16 cellular contexts compared by ENCODE assay signal in genomic region chr4:39998659-39999345, GRCh38. TPM values are rescaled to one million over a fixed set of nuclear protein-coding genes. Genes with fewer than 3 reads are reported as not detected.
DNase-seq lines count a peak whose midpoint lies in the region; ATAC-seq, FAIRE-seq and TF ChIP-seq lines count a peak whose summit lies in the region.
"Had no signal": no experiment of that assay in that cellular context is flagged by ENCODE, and none has a peak within 500 bp of the region (broad histone marks: within the 10 kb centered on the region; RNA-seq: fewer than 3 reads in every experiment).

No MANE protein-coding gene starts in this region.

- no peak overlapping the region for H3K27ac ChIP-seq in pancreas
- H3K27ac ChIP-seq: 22Rv1, KMS-11 had no signal

- ATAC-seq in activated naive CD8-positive, alpha-beta T cell treated with anti-CD3 and anti-CD28 coated beads, Interleukin-2, amount 50 U/mL, for 24 hours: no peak
- ATAC-seq in pancreas: peak in 3 of 4 donors; percentile 15 to 62 (median 48)
- ATAC-seq in GM18505 (IDR thresholded peaks at IDR 0.05; ENCODE audit: unreplicated experiment): no peak

- no peaks in the 10 kb centered on the region for H3K4me1 Mint-ChIP-seq in activated naive CD8-positive, alpha-beta T cell (ENCODE audit: low read depth)
- H3K4me1 Mint-ChIP-seq in activated naive CD8-positive, alpha-beta T cell treated with anti-CD3 and anti-CD28 coated beads, Interleukin-2, amount 50 U/mL, for 24 hours: no peaks in the 10 kb centered on the region
- H3K4me1 Mint-ChIP-seq: CD8-positive, alpha-beta memory T cell had no signal

- intact Hi-C loops in pancreas (cut with DNase I) (no loop called here), cardiac septum (cut with DNase I) (no loop called here)

- H3K27ac Mint-ChIP-seq in activated naive CD8-positive, alpha-beta T cell: peak overlapping the region; percentile 46
- no peak overlapping the region for H3K27ac Mint-ChIP-seq in activated naive CD8-positive, alpha-beta T cell treated with anti-CD3 and anti-CD28 coated beads, Interleukin-2, amount 50 U/mL, for 24 hours
- H3K27ac Mint-ChIP-seq: CD8-positive, alpha-beta memory T cell had no signal

- no peaks in the 10 kb centered on the region for H3K9me3 Mint-ChIP-seq in activated naive CD8-positive, alpha-beta T cell (ENCODE audit: low read depth)
- no peaks in the 10 kb centered on the region for H3K9me3 Mint-ChIP-seq in activated naive CD8-positive, alpha-beta T cell treated with anti-CD3 and anti-CD28 coated beads, Interleukin-2, amount 50 U/mL, for 24 hours
- H3K9me3 Mint-ChIP-seq: CD8-positive, alpha-beta memory T cell had no signal

- H3K9me3 ChIP-seq in pancreas: no peaks in the 10 kb centered on the region

- no peaks in the 10 kb centered on the region for H3K36me3 ChIP-seq in pancreas

- no peaks in the 10 kb centered on the region for H3K36me3 Mint-ChIP-seq in activated naive CD8-positive, alpha-beta T cell
- no peaks in the 10 kb centered on the region for H3K36me3 Mint-ChIP-seq in activated naive CD8-positive, alpha-beta T cell treated with anti-CD3 and anti-CD28 coated beads, Interleukin-2, amount 50 U/mL, for 24 hours (ENCODE audit: low read depth)
- H3K36me3 Mint-ChIP-seq: CD8-positive, alpha-beta memory T cell had no signal

- no peak overlapping the region for H3K4me3 Mint-ChIP-seq in activated naive CD8-positive, alpha-beta T cell
- H3K4me3 Mint-ChIP-seq in activated naive CD8-positive, alpha-beta T cell treated with anti-CD3 and anti-CD28 coated beads, Interleukin-2, amount 50 U/mL, for 24 hours: no peak overlapping the region
- H3K4me3 Mint-ChIP-seq: CD8-positive, alpha-beta memory T cell had no signal

- TF ChIP-seq CTCF in pancreas (IDR thresholded peaks at IDR 0.05): no peak

- DNase-seq in activated naive CD8-positive, alpha-beta T cell treated with anti-CD3 and anti-CD28 coated beads, Interleukin-2, amount 50 U/mL, for 24 hours: no peak
- peak; percentile 15 for DNase-seq in kidney tubule cell (ENCODE audit: low spot score)
- DNase-seq in pancreas: no peak
- DNase-seq in NAMALWA (ENCODE audit: low spot score): no peak
- no peak for DNase-seq in cardiac septum (ENCODE audit: low spot score)
- DNase-seq in activated gamma-delta T cell (lab: John Stamatoyannopoulos, UW): no peak
- DNase-seq: CD8-positive, alpha-beta memory T cell; NCI-H1105; NCI-H187 treated with DMSO at 0.1 percent for 48 hours; NCI-H510A; SIG-M5 had no signal

- no peaks in the 10 kb centered on the region for H3K27me3 ChIP-seq in pancreas

- WGBS in pancreas, 2 donors: 60 to 67% methylated on average over 8 of the region's 8 CpGs

- no peak for FAIRE-seq in pancreas (lab: Jason Lieb, UNC)
- FAIRE-seq: H54 had no signal

- no peaks in the 10 kb centered on the region for H3K4me1 ChIP-seq in pancreas

- no peak for TF ChIP-seq POLR2A in GM18505 (IDR thresholded peaks at IDR 0.05; ENCODE audit: borderline replicate concordance, extremely low read depth, insufficient read depth, insufficient read length)

- no peaks in the 10 kb centered on the region for H3K27me3 Mint-ChIP-seq in activated naive CD8-positive, alpha-beta T cell
- H3K27me3 Mint-ChIP-seq in activated naive CD8-positive, alpha-beta T cell treated with anti-CD3 and anti-CD28 coated beads, Interleukin-2, amount 50 U/mL, for 24 hours: no peaks in the 10 kb centered on the region

- H3K4me3 ChIP-seq in pancreas: no peak overlapping the region

RNA-seq across cellular contexts. Expression of gene PDS5A, which starts 21.1 kb away (rescaled TPM):
- total RNA-seq in pancreas (10 to 100 TPM; 24.4 to 42.6 (median 28.9) TPM), cardiac septum (33.1 TPM)
- 10 to 100 TPM; 12.1 to 12.2 TPM for polyA plus RNA-seq in pancreas

RNA-seq across cellular contexts. Expression of gene N4BP2, which starts 57.8 kb away (rescaled TPM):
- 10 to 100 TPM in 5 of 6 donors, 1 to 10 TPM in 1; 10.0 to 13.4 (median 11.9) TPM for total RNA-seq in pancreas
- 1 to 10 TPM; 1.6 to 3.2 TPM for polyA plus RNA-seq in pancreas
- 5.2 TPM for total RNA-seq in cardiac septum

Comparison
In these comparisons a context has a peak if more than half of its experiments do, and no peak if none do; other contexts are left out.
1. ATAC-seq: peak in pancreas (3 of 4); none in activated naive CD8-positive, alpha-beta T cell treated with anti-CD3 and anti-CD28 coated beads, Interleukin-2, amount 50 U/mL, for 24 hours (single experiment) and GM18505 (single experiment).